28 cellular contexts compared by ENCODE assay signal in genomic region chr4:110157580-110157979, GRCh38.
"Had no signal": no experiment of that assay in that cellular context is flagged by ENCODE, and none has a peak within 500 bp of the region (broad histone marks: within the 10 kb centered on the region; RNA-seq: fewer than 3 reads in every experiment).

No MANE protein-coding gene starts in this region.

- DNase-seq: stimulated activated CD4-positive, alpha-beta T cell treated with anti-CD3 and anti-CD28 coated beads, Interleukin-2, amount 100 ng/mL, for 48 hours; stimulated activated CD4-positive, alpha-beta T cell treated with anti-CD3 and anti-CD28 coated beads, Interleukin-4, amount 100 ng/mL, for 1 hour; stimulated activated CD4-positive, alpha-beta T cell treated with anti-CD3 and anti-CD28 coated beads, Interleukin-4, amount 100 ng/mL, for 24 hours; stimulated activated CD4-positive, alpha-beta T cell treated with anti-CD3 and anti-CD28 coated beads, Interleukin-4, amount 100 ng/mL, for 4 hours; stimulated activated CD8-positive, alpha-beta memory T cell treated with anti-CD3 and anti-CD28 coated beads, Interleukin-4, amount 100 ng/mL, for 48 hours; stimulated activated naive B cell treated with anti-CD40 and anti-IgM and Interleukin-4, amounts not matched to agents 10 μg/mL and 1 μg/mL and 100 μg/mL, for 72 hours; stimulated activated naive CD4-positive, alpha-beta T cell; stimulated activated naive CD4-positive, alpha-beta T cell treated with Interleukin-2 at 50 U/mL for 16 hours; stimulated activated naive CD8-positive, alpha-beta T cell treated with anti-CD3 and anti-CD28 coated beads, Interleukin-15, amount 100 ng/mL, for 72 hours; stimulated activated naive CD8-positive, alpha-beta T cell treated with anti-CD3 and anti-CD28 coated beads, Interleukin-15, Interleukin-2, amounts not matched to agents 100 U/mL and 50 U/mL, for 24 hours; stomach; substantia nigra; testis; thyroid gland; tibial artery; transverse colon; upper lobe of left lung; upper lobe of right lung; uterus had no signal

- H3K27ac Mint-ChIP-seq: stimulated activated effector memory CD8-positive, alpha-beta T cell treated with anti-CD3 and anti-CD28 coated beads, Interleukin-12 subunit alpha, Interleukin-12 subunit beta, amount 100 ng/mL, for 72 hours; stimulated activated memory B cell treated with anti-CD40 and anti-IgM and Interleukin-4, amounts not matched to agents 10 μg/mL and 1 μg/mL and 100 μg/mL, for 72 hours; stimulated activated naive B cell treated with anti-CD40 and anti-IgM and Interleukin-4, amounts not matched to agents 10 μg/mL and 1 μg/mL and 100 μg/mL, for 72 hours; stimulated activated naive CD8-positive, alpha-beta T cell treated with anti-CD3 and anti-CD28 coated beads, Interleukin-15, amount 100 ng/mL, for 72 hours; stimulated activated naive CD8-positive, alpha-beta T cell treated with anti-CD3 and anti-CD28 coated beads, Interleukin-15, Interleukin-2, amounts not matched to agents 100 ng/mL and 50 ng/mL, for 24 hours; type B pancreatic cell had no signal

- H3K4me3 ChIP-seq: stomach, suprapubic skin, testis, thoracic aorta, thyroid gland, tibial artery, tibial nerve, transverse colon, upper lobe of left lung, upper lobe of right lung, uterus, vagina had no signal

- H3K27me3 Mint-ChIP-seq: stimulated activated memory B cell treated with anti-CD40 and anti-IgM and Interleukin-4, amounts not matched to agents 10 μg/mL and 1 μg/mL and 100 μg/mL, for 72 hours; stimulated activated naive B cell treated with anti-CD40 and anti-IgM and Interleukin-4, amounts not matched to agents 10 μg/mL and 1 μg/mL and 100 μg/mL, for 72 hours; stimulated activated naive CD8-positive, alpha-beta T cell treated with anti-CD3 and anti-CD28 coated beads, Interleukin-15, amount 100 ng/mL, for 72 hours; stimulated activated naive CD8-positive, alpha-beta T cell treated with anti-CD3 and anti-CD28 coated beads, Interleukin-15, Interleukin-2, amounts not matched to agents 100 ng/mL and 50 ng/mL, for 24 hours; type B pancreatic cell had no signal

- H3K36me3 ChIP-seq: stomach, suprapubic skin, thoracic aorta, thyroid gland, tibial artery, transverse colon, upper lobe of left lung, upper lobe of right lung, uterus, vagina had no signal

- H3K4me1 ChIP-seq: suprapubic skin, testis, thyroid gland, tibial artery, tibial nerve, transverse colon, upper lobe of left lung, upper lobe of right lung, uterus, vagina had no signal

- H3K4me3 Mint-ChIP-seq: stimulated activated effector memory CD8-positive, alpha-beta T cell treated with anti-CD3 and anti-CD28 coated beads, Interleukin-12 subunit alpha, Interleukin-12 subunit beta, amount 100 ng/mL, for 72 hours; stimulated activated memory B cell treated with anti-CD40 and anti-IgM and Interleukin-4, amounts not matched to agents 10 μg/mL and 1 μg/mL and 100 μg/mL, for 72 hours; stimulated activated naive B cell treated with anti-CD40 and anti-IgM and Interleukin-4, amounts not matched to agents 10 μg/mL and 1 μg/mL and 100 μg/mL, for 72 hours; stimulated activated naive CD8-positive, alpha-beta T cell treated with anti-CD3 and anti-CD28 coated beads, Interleukin-15, amount 100 ng/mL, for 72 hours; stimulated activated naive CD8-positive, alpha-beta T cell treated with anti-CD3 and anti-CD28 coated beads, Interleukin-15, Interleukin-2, amounts not matched to agents 100 ng/mL and 50 ng/mL, for 24 hours; type B pancreatic cell had no signal

- H3K36me3 Mint-ChIP-seq: stimulated activated memory B cell treated with anti-CD40 and anti-IgM and Interleukin-4, amounts not matched to agents 10 μg/mL and 1 μg/mL and 100 μg/mL, for 72 hours; stimulated activated naive B cell treated with anti-CD40 and anti-IgM and Interleukin-4, amounts not matched to agents 10 μg/mL and 1 μg/mL and 100 μg/mL, for 72 hours; type B pancreatic cell had no signal

- H3K9me3 ChIP-seq: stomach, suprapubic skin, testis, thoracic aorta, thyroid gland, tibial artery, tibial nerve, transverse colon, upper lobe of left lung, upper lobe of right lung, uterus, vagina had no signal

- FAIRE-seq: urothelium cell line had no signal

- H3K9me3 Mint-ChIP-seq: stimulated activated effector memory CD8-positive, alpha-beta T cell treated with anti-CD3 and anti-CD28 coated beads, Interleukin-12 subunit alpha, Interleukin-12 subunit beta, amount 100 ng/mL, for 72 hours; stimulated activated memory B cell treated with anti-CD40 and anti-IgM and Interleukin-4, amounts not matched to agents 10 μg/mL and 1 μg/mL and 100 μg/mL, for 72 hours; stimulated activated naive CD8-positive, alpha-beta T cell treated with anti-CD3 and anti-CD28 coated beads, Interleukin-15, amount 100 ng/mL, for 72 hours; type B pancreatic cell had no signal

- H3K27me3 ChIP-seq: stomach, suprapubic skin, testis, thyroid gland, tibial artery, tibial nerve, transverse colon, upper lobe of left lung, upper lobe of right lung, uterus, vagina had no signal

- H3K4me1 Mint-ChIP-seq: stimulated activated memory B cell treated with anti-CD40 and anti-IgM and Interleukin-4, amounts not matched to agents 10 μg/mL and 1 μg/mL and 100 μg/mL, for 72 hours; stimulated activated naive B cell treated with anti-CD40 and anti-IgM and Interleukin-4, amounts not matched to agents 10 μg/mL and 1 μg/mL and 100 μg/mL, for 72 hours; stimulated activated naive CD8-positive, alpha-beta T cell treated with anti-CD3 and anti-CD28 coated beads, Interleukin-15, amount 100 ng/mL, for 72 hours had no signal

- H3K27ac ChIP-seq: stomach, suprapubic skin, testis, thoracic aorta, thyroid gland, tibial artery, tibial nerve, transverse colon, upper lobe of left lung, upper lobe of right lung, uterus, vagina had no signal

- ATAC-seq: stimulated activated effector memory CD8-positive, alpha-beta T cell treated with anti-CD3 and anti-CD28 coated beads, Interleukin-12 subunit alpha, Interleukin-12 subunit beta, amount 100 ng/mL, for 72 hours; stimulated activated memory B cell treated with anti-CD40 and anti-IgM and Interleukin-4, amounts not matched to agents 10 μg/mL and 1 μg/mL and 100 μg/mL, for 72 hours; stimulated activated naive B cell treated with anti-CD40 and anti-IgM and Interleukin-4, amounts not matched to agents 10 μg/mL and 1 μg/mL and 100 μg/mL, for 72 hours; stimulated activated naive CD8-positive, alpha-beta T cell treated with anti-CD3 and anti-CD28 coated beads, Interleukin-15, amount 100 ng/mL, for 72 hours; stimulated activated naive CD8-positive, alpha-beta T cell treated with anti-CD3 and anti-CD28 coated beads, Interleukin-15, Interleukin-2, amounts not matched to agents 100 U/mL and 50 U/mL, for 24 hours; upper lobe of right lung had no signal
